In genomic region chr12:131683266-131684014, GRCh38 we compare ENCODE assay signal across 16 cellular contexts. TPM values are rescaled to one million over a fixed set of nuclear protein-coding genes. Genes with fewer than 3 reads are reported as not detected.
A peak's percentile ranks its signal among the peaks of the same experiment; 100 is the strongest.
DNase-seq lines count a peak whose midpoint lies in the region; ATAC-seq and TF ChIP-seq lines count a peak whose summit lies in the region.
"Had no signal": no experiment of that assay in that cellular context is flagged by ENCODE, and none has a peak within 500 bp of the region (broad histone marks: within the 10 kb centered on the region; RNA-seq: fewer than 3 reads in every experiment).

No MANE protein-coding gene starts in this region.

- H3K9me3 Mint-ChIP-seq in T-helper 1 cell treated with Interleukin-12 subunit alpha and Interleukin-12 subunit beta and Interleukin-4 antibody, amounts not matched to agents 30 μg/mL and 1 μg/mL, for 36 hours, result peaks cover 6% of the 10 kb centered on the region
- H3K9me3 Mint-ChIP-seq in central memory CD8-positive, alpha-beta T cell, result peaks cover 5% of the 10 kb centered on the region
- H3K9me3 Mint-ChIP-seq in neural progenitor cell, result peaks cover 8% of the 10 kb centered on the region
- H3K9me3 Mint-ChIP-seq: activated T-cell treated with anti-CD3 and anti-CD28 coated beads, Interleukin-2, amount 50 U/mL, for 4 hours had no signal

- H3K4me1 Mint-ChIP-seq in T-helper 1 cell treated with Interleukin-12 subunit alpha and Interleukin-12 subunit beta and Interleukin-4 antibody, amounts not matched to agents 30 μg/mL and 1 μg/mL, for 36 hours (ENCODE audit: low read depth), result peaks cover 17% of the 10 kb centered on the region
- peaks cover 5% of the 10 kb centered on the region for H3K4me1 Mint-ChIP-seq in central memory CD8-positive, alpha-beta T cell
- H3K4me1 Mint-ChIP-seq in neural progenitor cell, result peaks cover 4% of the 10 kb centered on the region
- H3K4me1 Mint-ChIP-seq: activated CD4-positive, alpha-beta memory T cell treated with anti-CD3 and anti-CD28 coated beads, Interleukin-2, amount 10 ng/mL, durations not matched to agents 7 days and 5 days had no signal

- DNase-seq in T-helper 1 cell (no peak), H7 (peak; percentile 31), neural progenitor cell (ENCODE audit: low spot score) (no peak), upper lobe of left lung (no peak), NCI-H1436 treated with DMSO at 0.1 percent for 48 hours (lab: John Stamatoyannopoulos, UW) (no peak), amniotic stem cell (lab: John Stamatoyannopoulos, UW) (no peak)
- DNase-seq in central memory CD8-positive, alpha-beta T cell (ENCODE audit: low spot score in 2 of 2), result no peak
- DNase-seq: activated CD4-positive, alpha-beta memory T cell treated with anti-CD3 and anti-CD28 coated beads, Interleukin-2, amount 10 ng/mL, durations not matched to agents 7 days and 5 days; activated T-cell treated with anti-CD3 and anti-CD28 coated beads, Interleukin-2, amount 50 U/mL, for 4 hours; left ventricle myocardium inferior; mucosa of descending colon; NCI-H2171; OCI-M1; SHP77 treated with DMSO at 0.1 percent for 48 hours had no signal

- TF ChIP-seq CTCF in neural progenitor cell (IDR thresholded peaks at IDR 0.05) (no peak), upper lobe of left lung (IDR thresholded peaks at IDR 0.05) (no peak)

- H3K9me3 ChIP-seq in neural progenitor cell (ENCODE audit: low read depth), result no peaks in the 10 kb centered on the region
- no peaks in the 10 kb centered on the region for H3K9me3 ChIP-seq in upper lobe of left lung
- H3K9me3 ChIP-seq: left ventricle myocardium inferior, mucosa of descending colon had no signal

- no peaks in the 10 kb centered on the region for H3K4me1 ChIP-seq in neural progenitor cell
- H3K4me1 ChIP-seq in upper lobe of left lung, result peaks cover 0 to 8% (median 0%) of the 10 kb centered on the region in 4 donors
- H3K4me1 ChIP-seq: left ventricle myocardium inferior had no signal

- H3K36me3 ChIP-seq in H7 (replicated peaks; ENCODE audit: control insufficient read depth, insufficient read depth, low read length) (no peaks in the 10 kb centered on the region), neural progenitor cell (no peaks in the 10 kb centered on the region), upper lobe of left lung (no peaks in the 10 kb centered on the region)
- H3K36me3 ChIP-seq: left ventricle myocardium inferior had no signal

- H3K36me3 Mint-ChIP-seq in T-helper 1 cell treated with Interleukin-12 subunit alpha and Interleukin-12 subunit beta and Interleukin-4 antibody, amounts not matched to agents 30 μg/mL and 1 μg/mL, for 36 hours (ENCODE audit: low read depth), result no peaks in the 10 kb centered on the region
- H3K36me3 Mint-ChIP-seq in central memory CD8-positive, alpha-beta T cell (ENCODE audit: insufficient read depth), result no peaks in the 10 kb centered on the region
- H3K36me3 Mint-ChIP-seq in neural progenitor cell, result no peaks in the 10 kb centered on the region
- H3K36me3 Mint-ChIP-seq: activated naive CD4-positive, alpha-beta T cell treated with anti-CD3 and anti-CD28 coated beads, Interleukin-2, amount 50 U/mL, for 72 hours had no signal

- H3K27me3 Mint-ChIP-seq in T-helper 1 cell treated with Interleukin-12 subunit alpha and Interleukin-12 subunit beta and Interleukin-4 antibody, amounts not matched to agents 30 μg/mL and 1 μg/mL, for 36 hours (ENCODE audit: low read depth), result peaks cover 4% of the 10 kb centered on the region
- H3K27me3 Mint-ChIP-seq in central memory CD8-positive, alpha-beta T cell, result peaks cover 10% of the 10 kb centered on the region
- peaks cover 7% of the 10 kb centered on the region for H3K27me3 Mint-ChIP-seq in neural progenitor cell (ENCODE audit: insufficient read depth, low read depth)
- H3K27me3 Mint-ChIP-seq: activated CD4-positive, alpha-beta memory T cell treated with anti-CD3 and anti-CD28 coated beads, Interleukin-2, amount 10 ng/mL, durations not matched to agents 7 days and 5 days had no signal

- H3K4me3 Mint-ChIP-seq in T-helper 1 cell treated with Interleukin-12 subunit alpha and Interleukin-12 subunit beta and Interleukin-4 antibody, amounts not matched to agents 30 μg/mL and 1 μg/mL, for 36 hours, result no peak overlapping the region
- no peak overlapping the region for H3K4me3 Mint-ChIP-seq in central memory CD8-positive, alpha-beta T cell
- no peak overlapping the region for H3K4me3 Mint-ChIP-seq in neural progenitor cell
- H3K4me3 Mint-ChIP-seq: activated CD4-positive, alpha-beta memory T cell treated with anti-CD3 and anti-CD28 coated beads, Interleukin-2, amount 10 ng/mL, durations not matched to agents 7 days and 5 days; activated T-cell treated with anti-CD3 and anti-CD28 coated beads, Interleukin-2, amount 50 U/mL, for 4 hours had no signal

- H3K27ac ChIP-seq in neural progenitor cell (no peak overlapping the region), upper lobe of left lung (no peak overlapping the region)
- H3K27ac ChIP-seq: left ventricle myocardium inferior had no signal

- no peaks in the 10 kb centered on the region for H4K20me1 ChIP-seq in neural progenitor cell (ENCODE audit: low read depth)

- no peak overlapping the region for H2AFZ ChIP-seq in neural progenitor cell (replicated peaks)

- H3K79me2 ChIP-seq in neural progenitor cell (ENCODE audit: low read depth), result no peaks in the 10 kb centered on the region

- no peak overlapping the region for H3K4me2 ChIP-seq in neural progenitor cell

- H3K4me3 ChIP-seq in H7 (ENCODE audit: insufficient read depth, low read depth, low read length), result no peak overlapping the region
- H3K4me3 ChIP-seq in neural progenitor cell, result no peak overlapping the region
- H3K4me3 ChIP-seq in upper lobe of left lung, result no peak overlapping the region
- H3K4me3 ChIP-seq: left ventricle myocardium inferior, mucosa of descending colon had no signal

- no peak for ATAC-seq in central memory CD8-positive, alpha-beta T cell (replicated peaks; ENCODE audit: extremely low read depth, poor library complexity, severe bottlenecking)
- ATAC-seq in upper lobe of left lung (ENCODE audit: low FRiP score in 2 of 2), result no peak

- no peak overlapping the region for H3K9ac ChIP-seq in neural progenitor cell

- peaks cover 11% of the 10 kb centered on the region for H3F3A ChIP-seq in neural progenitor cell (ENCODE audit: low read depth)

- no peak for TF ChIP-seq EP300 in upper lobe of left lung (IDR thresholded peaks at IDR 0.05)

- H3K27me3 ChIP-seq in H7 (ENCODE audit: control insufficient read depth, insufficient read depth, low read length) (peaks cover 5% of the 10 kb centered on the region), neural progenitor cell (no peaks in the 10 kb centered on the region), upper lobe of left lung (no peaks in the 10 kb centered on the region)

- H3K27ac Mint-ChIP-seq in T-helper 1 cell treated with Interleukin-12 subunit alpha and Interleukin-12 subunit beta and Interleukin-4 antibody, amounts not matched to agents 30 μg/mL and 1 μg/mL, for 36 hours, result peak overlapping the region; percentile 60
- H3K27ac Mint-ChIP-seq in central memory CD8-positive, alpha-beta T cell (ENCODE audit: low read depth), result peak overlapping the region; percentile 0
- H3K27ac Mint-ChIP-seq in neural progenitor cell, result peak overlapping the region; percentile 35
- H3K27ac Mint-ChIP-seq: activated CD4-positive, alpha-beta memory T cell treated with anti-CD3 and anti-CD28 coated beads, Interleukin-2, amount 10 ng/mL, durations not matched to agents 7 days and 5 days had no signal

- WGBS in upper lobe of left lung, 2 donors, result 78 to 79% methylated on average over 11 to 17 of the region's 17 CpGs

- no peak for TF ChIP-seq POLR2A in upper lobe of left lung (IDR thresholded peaks at IDR 0.05)

RNA-seq across cellular contexts. Expression of gene SFSWAP, which starts 27.4 kb away (rescaled TPM):
- total RNA-seq in H7 (2014; rRNA removed; shearing (Covaris generic)), result 33.4 and 43.2 TPM in 2 replicates
- total RNA-seq in neural progenitor cell (ENCODE audit: low replicate concordance) (37.0 and 42.3 TPM in 2 replicates), upper lobe of left lung (100 to 1,000 TPM in 1 of 6 donors, 10 to 100 TPM in 5; 33.9 to 136 (median 51.4) TPM)

Comparison
In these comparisons a context has a peak if more than half of its experiments do, and no peak if none do; other contexts are left out.
1. H3K27ac Mint-ChIP-seq: peak in every context shown above with its lines; median percentile 60 in T-helper 1 cell treated with Interleukin-12 subunit alpha and Interleukin-12 subunit beta and Interleukin-4 antibody, amounts not matched to agents 30 μg/mL and 1 μg/mL, for 36 hours; 35 in neural progenitor cell; 0 in central memory CD8-positive, alpha-beta T cell.